23 cellular contexts compared by ENCODE assay signal in the genomic region with DNA sequence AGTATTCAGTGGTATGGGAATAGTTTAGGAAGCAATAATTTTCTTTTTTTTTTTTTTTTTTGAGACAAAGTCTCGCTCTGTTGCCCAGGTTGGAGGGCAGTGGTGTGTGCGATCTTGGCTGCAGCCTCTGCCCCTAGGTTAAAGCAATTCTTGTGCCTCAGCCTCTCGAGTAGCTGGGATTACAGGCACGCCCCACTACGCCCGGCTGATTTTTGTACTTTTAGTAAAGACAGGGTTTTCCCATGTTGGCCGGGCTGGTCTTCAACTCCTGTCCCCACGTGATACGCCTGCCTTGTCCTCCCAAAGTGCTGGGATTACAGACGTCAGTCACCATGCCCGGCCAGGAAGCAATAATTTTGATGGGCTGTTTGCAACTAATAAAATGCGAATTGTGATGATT.
DNase-seq lines count a peak whose midpoint lies in the region; ATAC-seq and TF ChIP-seq lines count a peak whose summit lies in the region.
"Had no signal": no experiment of that assay in that cellular context is flagged by ENCODE, and none has a peak within 500 bp of the region (broad histone marks: within the 10 kb centered on the region; RNA-seq: fewer than 3 reads in every experiment).

No MANE protein-coding gene starts in this region.

- peaks cover 65% of the 10 kb centered on the region for H3K4me1 Mint-ChIP-seq in activated T-cell treated with anti-CD3 and anti-CD28 coated beads, Interleukin-2, amount 50 U/mL, for 24 hours (ENCODE audit: low read depth)
- H3K4me1 Mint-ChIP-seq in activated T-cell treated with anti-CD3 and anti-CD28 coated beads, Interleukin-2, amount 50 U/mL, for 4 hours (ENCODE audit: low read depth) = peaks cover 61% of the 10 kb centered on the region
- peaks cover 49% of the 10 kb centered on the region for H3K4me1 Mint-ChIP-seq in activated T-helper 1 cell treated with anti-CD3 and anti-CD28 coated beads, Interleukin-12 subunit alpha, Interleukin-12 subunit beta, Interleukin-2, Interleukin-4 antibody, amounts not matched to agents 30 ng/mL and 10 ng/mL and 1 ng/mL, durations not matched to agents 14 hours and 24 hours and 36 hours (ENCODE audit: low read depth)

- H3K27ac Mint-ChIP-seq in activated T-cell treated with anti-CD3 and anti-CD28 coated beads, Interleukin-2, amount 50 U/mL, for 24 hours = peak overlapping the region; percentile 67
- H3K27ac Mint-ChIP-seq in activated T-helper 1 cell treated with anti-CD3 and anti-CD28 coated beads, Interleukin-12 subunit alpha, Interleukin-12 subunit beta, Interleukin-2, Interleukin-4 antibody, amounts not matched to agents 30 ng/mL and 10 ng/mL and 1 ng/mL, durations not matched to agents 14 hours and 24 hours and 36 hours = no peak overlapping the region
- H3K27ac Mint-ChIP-seq: progenitor cell of endocrine pancreas had no signal

- no peak for ATAC-seq in activated T-cell treated with anti-CD3 and anti-CD28 coated beads, Interleukin-2, amount 50 U/mL, for 4 hours
- no peak for ATAC-seq in HG02973 (IDR thresholded peaks at IDR 0.05; ENCODE audit: unreplicated experiment)
- ATAC-seq: heart left ventricle; naive thymus-derived CD4-positive, alpha-beta T cell had no signal

- H3K9me3 Mint-ChIP-seq in activated T-cell treated with anti-CD3 and anti-CD28 coated beads, Interleukin-2, amount 50 U/mL, for 24 hours = no peaks in the 10 kb centered on the region
- no peaks in the 10 kb centered on the region for H3K9me3 Mint-ChIP-seq in activated T-cell treated with anti-CD3 and anti-CD28 coated beads, Interleukin-2, amount 50 U/mL, for 4 hours
- no peaks in the 10 kb centered on the region for H3K9me3 Mint-ChIP-seq in activated T-helper 1 cell treated with anti-CD3 and anti-CD28 coated beads, Interleukin-12 subunit alpha, Interleukin-12 subunit beta, Interleukin-2, Interleukin-4 antibody, amounts not matched to agents 30 ng/mL and 10 ng/mL and 1 ng/mL, durations not matched to agents 14 hours and 24 hours and 36 hours
- H3K9me3 Mint-ChIP-seq: activated T-helper 2 cell treated with anti-CD3 and anti-CD28 coated beads, Interferon-gamma antibody, Interleukin-2, Interleukin-4, amounts not matched to agents 10 μg/mL and 5 μg/mL and 100 μg/mL, durations not matched to agents 14 hours and 24 hours and 36 hours; H9; naive thymus-derived CD4-positive, alpha-beta T cell had no signal

- peak overlapping the region; percentile 77 for H3K27ac ChIP-seq in VCaP
- H3K27ac ChIP-seq: adrenal gland, C4-2B, cardiac muscle cell, heart left ventricle, HL-60 had no signal

- intact Hi-C loops in activated T-helper 1 cell treated with anti-CD3 and anti-CD28 coated beads, Interleukin-12 subunit alpha, Interleukin-12 subunit beta, Interleukin-2, Interleukin-4 antibody, amounts not matched to agents 30 ng/mL and 10 ng/mL and 1 ng/mL, durations not matched to agents 14 hours and 24 hours and 36 hours (cut with micrococcal nuclease) = no loop called here

- no peak for TF ChIP-seq CTCF in VCaP (conservative IDR thresholded peaks at IDR 0.05)

- H3K36me3 Mint-ChIP-seq in activated T-cell treated with anti-CD3 and anti-CD28 coated beads, Interleukin-2, amount 50 U/mL, for 24 hours (ENCODE audit: low read depth) = peaks cover 43% of the 10 kb centered on the region
- H3K36me3 Mint-ChIP-seq in activated T-cell treated with anti-CD3 and anti-CD28 coated beads, Interleukin-2, amount 50 U/mL, for 4 hours (ENCODE audit: insufficient read depth) = peaks cover 18% of the 10 kb centered on the region
- H3K36me3 Mint-ChIP-seq in activated T-helper 1 cell treated with anti-CD3 and anti-CD28 coated beads, Interleukin-12 subunit alpha, Interleukin-12 subunit beta, Interleukin-2, Interleukin-4 antibody, amounts not matched to agents 30 ng/mL and 10 ng/mL and 1 ng/mL, durations not matched to agents 14 hours and 24 hours and 36 hours (ENCODE audit: low read depth) = peaks cover 22% of the 10 kb centered on the region

- no peak for DNase-seq in activated T-cell treated with anti-CD3 and anti-CD28 coated beads, Interleukin-2, amount 50 U/mL, for 24 hours
- DNase-seq in activated T-cell treated with anti-CD3 and anti-CD28 coated beads, Interleukin-2, amount 50 U/mL, for 4 hours = no peak
- peak; percentile 72 for DNase-seq in left kidney (ENCODE audit: low read depth, low spot score)
- peak; percentile 38 for DNase-seq in ureter (ENCODE audit: low spot score)
- DNase-seq in activated T-helper 1 cell treated with anti-CD3 and anti-CD28 coated beads, Interleukin-12 subunit alpha, Interleukin-12 subunit beta, Interleukin-2, Interleukin-4 antibody, amounts not matched to agents 30 ng/mL and 10 ng/mL and 1 ng/mL, durations not matched to agents 14 hours and 24 hours and 36 hours (ENCODE audit: low spot score) = no peak
- DNase-seq in amygdala (lab: John Stamatoyannopoulos, UW) = no peak
- DNase-seq: activated CD8-positive, alpha-beta memory T cell treated with anti-CD3 and anti-CD28 coated beads for 24 hours; adrenal gland; DMS79; esophagus squamous epithelium; H9; heart left ventricle; IMR-90; naive thymus-derived CD4-positive, alpha-beta T cell; NCI-H1930; NK-92 treated with Interleukin-12 subunit alpha and Interleukin-12 subunit beta, amount 100 ng/mL, for 24 hours had no signal

- H3K27me3 Mint-ChIP-seq in activated T-cell treated with anti-CD3 and anti-CD28 coated beads, Interleukin-2, amount 50 U/mL, for 24 hours = no peaks in the 10 kb centered on the region
- H3K27me3 Mint-ChIP-seq in activated T-cell treated with anti-CD3 and anti-CD28 coated beads, Interleukin-2, amount 50 U/mL, for 4 hours (ENCODE audit: low read depth) = no peaks in the 10 kb centered on the region
- H3K27me3 Mint-ChIP-seq in activated T-helper 1 cell treated with anti-CD3 and anti-CD28 coated beads, Interleukin-12 subunit alpha, Interleukin-12 subunit beta, Interleukin-2, Interleukin-4 antibody, amounts not matched to agents 30 ng/mL and 10 ng/mL and 1 ng/mL, durations not matched to agents 14 hours and 24 hours and 36 hours (ENCODE audit: insufficient read depth) = no peaks in the 10 kb centered on the region
- H3K27me3 Mint-ChIP-seq: naive thymus-derived CD4-positive, alpha-beta T cell; progenitor cell of endocrine pancreas had no signal

- H3K4me3 Mint-ChIP-seq in activated T-cell treated with anti-CD3 and anti-CD28 coated beads, Interleukin-2, amount 50 U/mL, for 24 hours = no peak overlapping the region
- H3K4me3 Mint-ChIP-seq in activated T-cell treated with anti-CD3 and anti-CD28 coated beads, Interleukin-2, amount 50 U/mL, for 4 hours = no peak overlapping the region
- no peak overlapping the region for H3K4me3 Mint-ChIP-seq in activated T-helper 1 cell treated with anti-CD3 and anti-CD28 coated beads, Interleukin-12 subunit alpha, Interleukin-12 subunit beta, Interleukin-2, Interleukin-4 antibody, amounts not matched to agents 30 ng/mL and 10 ng/mL and 1 ng/mL, durations not matched to agents 14 hours and 24 hours and 36 hours
- H3K4me3 Mint-ChIP-seq: H9 had no signal

Comparison
In these comparisons a context has a peak if more than half of its experiments do, and no peak if none do; other contexts are left out.
1. DNase-seq: peak in left kidney (single experiment) and ureter (single experiment); none in activated T-cell treated with anti-CD3 and anti-CD28 coated beads, Interleukin-2, amount 50 U/mL, for 24 hours (single experiment), activated T-cell treated with anti-CD3 and anti-CD28 coated beads, Interleukin-2, amount 50 U/mL, for 4 hours (single experiment), activated T-helper 1 cell treated with anti-CD3 and anti-CD28 coated beads, Interleukin-12 subunit alpha, Interleukin-12 subunit beta, Interleukin-2, Interleukin-4 antibody, amounts not matched to agents 30 ng/mL and 10 ng/mL and 1 ng/mL, durations not matched to agents 14 hours and 24 hours and 36 hours (single experiment) and amygdala (0 of 56).